ENCODE assay signal across 7 cellular contexts in genomic region chr22:43812149-43812842, GRCh38. TPM values are rescaled to one million over a fixed set of nuclear protein-coding genes. Genes with fewer than 3 reads are reported as not detected.
DNase-seq lines count a peak whose midpoint lies in the region; ATAC-seq, FAIRE-seq and TF ChIP-seq lines count a peak whose summit lies in the region.

Gene EFCAB6 (minus strand): TSS chr22:43812305. CDS start chr22:43782318, 29,987 bp downstream.

- H3K27ac ChIP-seq in WERI-Rb-1 (peak within 1 kb of the TSS; percentile 96), mammary epithelial cell (ENCODE audit: insufficient read depth, low read depth, low read length) (peak within 1 kb of the TSS; percentile 71), small intestine (ENCODE audit: low read depth in 1 of 2, low read length in 1 of 2) (peak within 1 kb of the TSS; percentile 53 to 76)

- H3K4me1 ChIP-seq in mammary epithelial cell (ENCODE audit: insufficient read depth, low read length) (peaks cover 17% of the 10 kb centered on the region), small intestine (ENCODE audit: control insufficient read depth in 2 of 2, insufficient read depth in 1 of 2, low read depth in 1 of 2, low read length in 1 of 2) (peaks cover 3 to 12% of the 10 kb centered on the region in 2 donors)

- TF ChIP-seq CTCF in WERI-Rb-1 (IDR thresholded peaks at IDR 0.05; ENCODE audit: low read depth, low read length) = no peak
- no peak for TF ChIP-seq CTCF in mammary epithelial cell (conservative IDR thresholded peaks at IDR 0.05 in 1 of 2, IDR thresholded peaks at IDR 0.05 in 1 of 2; ENCODE audit: extremely low read depth in 1 of 2, insufficient read depth in 1 of 2, low read depth in 1 of 2, low read length in 2 of 2)

- no peaks in the 10 kb centered on the region for H4K20me1 ChIP-seq in mammary epithelial cell (ENCODE audit: insufficient read depth, low read length)

- DNase-seq in NCI-H2171 treated with DMSO at 0.1 percent for 48 hours (lab: John Stamatoyannopoulos, UW) = peak; percentile 96
- peak; percentile 93 for DNase-seq in WERI-Rb-1
- DNase-seq in mammary epithelial cell = peak; percentile 87
- peak; percentile 93 for DNase-seq in iPS-NIHi11 (ENCODE audit: low spot score)
- peak; percentile 94 for DNase-seq in small intestine

- H3K36me3 ChIP-seq in WERI-Rb-1 = no peaks in the 10 kb centered on the region; the same call in 1 of the 2 replicates
- H3K36me3 ChIP-seq in mammary epithelial cell (ENCODE audit: insufficient read depth, low read length) = no peaks in the 10 kb centered on the region
- peaks cover 0 to 2% of the 10 kb centered on the region in 2 donors for H3K36me3 ChIP-seq in small intestine (ENCODE audit: control insufficient read depth in 2 of 2, insufficient read depth in 2 of 2, low read length in 2 of 2)

- CTCF ChIA-PET in mammary epithelial cell (lab: Charles Lee; ENCODE audit: low non-redundant PET) = interaction anchor here (1.0 kb wide), 1 partner anchor 625 kb away, joined by 6 read pairs; no protein-coding TSS in a partner anchor

- FAIRE-seq in small intestine (lab: Jason Lieb, UNC) = no peak

- peak within 1 kb of the TSS; percentile 90 for H3K4me3 ChIP-seq in WERI-Rb-1 (ENCODE audit: low read depth, low read length)
- H3K4me3 ChIP-seq in mammary epithelial cell (replicated peaks in 1 of 3; ENCODE audit: insufficient read depth in 1 of 3, low read depth in 2 of 3, low read length in 3 of 3) = peak within 1 kb of the TSS; percentile 63 to 89 (median 73)
- peak within 1 kb of the TSS; percentile 83 to 93 for H3K4me3 ChIP-seq in small intestine (ENCODE audit: low read depth in 1 of 2, low read length in 2 of 2)

- WGBS in mammary epithelial cell (ENCODE audit: low coverage, missing lambda C conversion rate) = 3% methylated on average over 15 of the region's 55 CpGs
- 1% methylated on average over 51 to 55 of the region's 55 CpGs for WGBS in small intestine, 3 donors

- H2AFZ ChIP-seq in mammary epithelial cell (ENCODE audit: low read depth, low read length) = peak within 1 kb of the TSS; percentile 99

- H3K9me3 ChIP-seq in WERI-Rb-1 (ENCODE audit: severe bottlenecking) (no peaks in the 10 kb centered on the region), mammary epithelial cell (replicated peaks; ENCODE audit: insufficient read depth, low read length) (no peaks in the 10 kb centered on the region), small intestine (ENCODE audit: control insufficient read depth, low read depth) (no peaks in the 10 kb centered on the region)

- H3K4me2 ChIP-seq in mammary epithelial cell (ENCODE audit: insufficient read depth, low read depth, low read length) = peak within 1 kb of the TSS; percentile 100

- peaks cover 11% of the 10 kb centered on the region for H3K79me2 ChIP-seq in mammary epithelial cell (ENCODE audit: insufficient read depth, low read length)

- dilution Hi-C loops in mammary epithelial cell (cut with HindIII; ENCODE audit: low sequenced_read_pairs) = no loop called here

- TSS peak; percentile 62 for BruUV-seq in mammary epithelial cell (replicated peaks; lab: Mats Ljungman, UMichigan)

- ATAC-seq in GM18511 (IDR thresholded peaks at IDR 0.05; ENCODE audit: unreplicated experiment) = peak; percentile 90
- peak; percentile 85 for ATAC-seq in HG03039 (IDR thresholded peaks at IDR 0.05; ENCODE audit: unreplicated experiment)

- H3K27me3 ChIP-seq in WERI-Rb-1 (ENCODE audit: insufficient read depth, low read depth, severe bottlenecking) = no peaks in the 10 kb centered on the region
- H3K27me3 ChIP-seq in mammary epithelial cell (ENCODE audit: insufficient read depth, low read length) = no peaks in the 10 kb centered on the region
- H3K27me3 ChIP-seq in small intestine (ENCODE audit: control insufficient read depth in 2 of 2, insufficient read depth in 2 of 2, low read length in 2 of 2) = no peaks in the 10 kb centered on the region

- intact Hi-C loops in mammary epithelial cell (cut with micrococcal nuclease) = loop anchor here (5.0 kb wide), 1 partner anchor 410 kb away; no protein-coding TSS in a partner anchor

- in situ Hi-C loops in mammary epithelial cell (cut with MboI; ENCODE audit: low sequenced_read_pairs in 2 of 2) = loop anchor here in 1 of 2 donors (25.0 kb wide), 1 partner anchor 425 kb away; no protein-coding TSS in a partner anchor

- peak within 1 kb of the TSS; percentile 69 for H3K9ac ChIP-seq in mammary epithelial cell (ENCODE audit: insufficient read depth, low read length)

RNA-seq across cellular contexts. Expression of gene EFCAB6, which starts in this region (rescaled TPM):
- 1 to 10 TPM in 1 of 2 donors, under 1 TPM in 1; 0.59 to 2.0 TPM for total RNA-seq in mammary epithelial cell
- 0.06 TPM for polyA plus RNA-seq in mammary epithelial cell
- not detected for polyA minus RNA-seq in mammary epithelial cell
- polyA plus RNA-seq in small intestine = under 1 TPM in 1 of 3 donors, not detected in 2; 0.34 TPM

Comparison
In these comparisons a context has a peak if more than half of its experiments do, and no peak if none do; other contexts are left out.
1. Peak in every context shown above with its lines: DNase-seq, ATAC-seq, H3K4me3 ChIP-seq and H3K27ac ChIP-seq.
2. Peak in DNase-seq, H3K4me3 ChIP-seq and H3K27ac ChIP-seq in small intestine; RNA of the gene not detected or under 1 TPM.